1 cellular context compared by ENCODE assay signal in the genomic region with DNA sequence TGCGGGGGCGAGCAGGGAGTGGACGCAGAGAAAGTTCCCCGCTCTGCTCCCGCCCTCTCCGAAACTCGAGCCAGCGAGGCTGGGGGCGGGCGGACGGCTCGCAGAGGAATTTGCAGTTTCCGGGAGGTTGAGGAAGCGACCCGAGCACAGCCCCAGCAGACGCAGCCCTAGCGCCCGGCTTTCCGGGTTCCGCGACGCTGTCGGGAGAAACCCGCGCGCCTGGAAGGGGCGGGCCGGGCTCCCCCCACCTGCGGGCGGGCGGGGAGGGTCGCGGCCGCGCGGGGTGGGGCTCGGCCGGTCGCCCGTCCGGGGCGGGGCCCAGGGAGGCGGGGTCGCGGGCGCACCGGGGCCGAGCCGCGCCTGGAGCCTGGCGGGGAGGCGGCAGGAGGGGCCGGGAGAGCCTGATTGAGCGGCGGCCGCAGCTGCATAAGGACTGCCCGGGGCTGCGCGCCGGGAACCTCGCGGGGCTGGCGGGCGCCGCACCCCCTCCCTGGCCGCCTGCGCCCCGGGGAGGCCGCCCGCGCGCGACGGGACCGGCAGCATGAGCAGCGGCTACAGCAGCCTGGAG.
TF ChIP-seq lines count a peak whose summit lies in the region.

A gene with protein sequence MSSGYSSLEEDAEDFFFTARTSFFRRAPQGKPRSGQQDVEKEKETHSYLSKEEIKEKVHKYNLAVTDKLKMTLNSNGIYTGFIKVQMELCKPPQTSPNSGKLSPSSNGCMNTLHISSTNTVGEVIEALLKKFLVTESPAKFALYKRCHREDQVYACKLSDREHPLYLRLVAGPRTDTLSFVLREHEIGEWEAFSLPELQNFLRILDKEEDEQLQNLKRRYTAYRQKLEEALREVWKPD (plus strand): TSS at position 404 of the 568 bp plus-strand sequence. CDS start 138 bp downstream, at position 542.

TF ChIP-seq in IMR-90, 13 proteins besides CTCF, POLR2A, EP300 and RAD21 (continued from another document):
- TF ChIP-seq, protein P1, sequence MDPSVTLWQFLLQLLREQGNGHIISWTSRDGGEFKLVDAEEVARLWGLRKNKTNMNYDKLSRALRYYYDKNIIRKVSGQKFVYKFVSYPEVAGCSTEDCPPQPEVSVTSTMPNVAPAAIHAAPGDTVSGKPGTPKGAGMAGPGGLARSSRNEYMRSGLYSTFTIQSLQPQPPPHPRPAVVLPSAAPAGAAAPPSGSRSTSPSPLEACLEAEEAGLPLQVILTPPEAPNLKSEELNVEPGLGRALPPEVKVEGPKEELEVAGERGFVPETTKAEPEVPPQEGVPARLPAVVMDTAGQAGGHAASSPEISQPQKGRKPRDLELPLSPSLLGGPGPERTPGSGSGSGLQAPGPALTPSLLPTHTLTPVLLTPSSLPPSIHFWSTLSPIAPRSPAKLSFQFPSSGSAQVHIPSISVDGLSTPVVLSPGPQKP (IDR thresholded peaks at IDR 0.05; ENCODE audit: borderline replicate concordance, low read depth, low read length) = no peak
